1 cellular context compared by ENCODE assay signal in genomic region chr2:205540066-205540465, GRCh38.
TF ChIP-seq lines count a peak whose summit lies in the region.

No MANE protein-coding gene starts in this region.

TF ChIP-seq in H1, 55 proteins besides CTCF, POLR2A, EP300 and RAD21 (continued from another document):
- TF ChIP-seq ZNF274 (IDR thresholded peaks at IDR 0.05; ENCODE audit: borderline replicate concordance, extremely low read depth, low read length) (no peak), SP4 (IDR thresholded peaks at IDR 0.05; ENCODE audit: low read length) (no peak)
TF ChIP-seq in H1: peak in this region for 0.
